ENCODE assay signal across 20 cellular contexts in genomic region chr10:119410361-119411116, GRCh38.
A peak's percentile ranks its signal among the peaks of the same experiment; 100 is the strongest.
DNase-seq lines count a peak whose midpoint lies in the region; ATAC-seq and TF ChIP-seq lines count a peak whose summit lies in the region.
"Had no signal": no experiment of that assay in that cellular context is flagged by ENCODE, and none has a peak within 500 bp of the region (broad histone marks: within the 10 kb centered on the region; RNA-seq: fewer than 3 reads in every experiment).

No MANE protein-coding gene starts in this region.

- H3K4me1 ChIP-seq in adrenal gland (replicated peaks in 1 of 2): peaks cover 10 to 35% of the 10 kb centered on the region in 2 donors
- H3K4me1 ChIP-seq in left ventricle myocardium inferior: peaks cover 99% of the 10 kb centered on the region
- peaks cover 20 to 73% (median 29%) of the 10 kb centered on the region in 4 donors for H3K4me1 ChIP-seq in stomach

- H3K27me3 ChIP-seq in adrenal gland (no peaks in the 10 kb centered on the region), left ventricle myocardium inferior (ENCODE audit: low read depth) (no peaks in the 10 kb centered on the region), stomach (no peaks in the 10 kb centered on the region)

- H3K27ac Mint-ChIP-seq in nephron: peak overlapping the region; percentile 93 to 96 (median 94)
- H3K27ac Mint-ChIP-seq: activated CD4-positive, alpha-beta T cell treated with anti-CD3 and anti-CD28 coated beads, Interleukin-2, amount 10 ng/mL, durations not matched to agents 24 days and 14 days had no signal

- 68 to 89% (median 85%) methylated on average over 4 to 9 of the region's 9 CpGs for WGBS in adrenal gland, 4 donors
- whole genome bisulfite sequencing in stomach, 5 donors: 73 to 93% (median 82%) methylated on average over 7 to 9 of the region's 9 CpGs

- no peak for TF ChIP-seq CTCF in adrenal gland (IDR thresholded peaks at IDR 0.05)
- TF ChIP-seq CTCF in left ventricle myocardium inferior (IDR thresholded peaks at IDR 0.05; ENCODE audit: borderline replicate concordance): no peak
- no peak for TF ChIP-seq CTCF in nephron (IDR thresholded peaks at IDR 0.05; ENCODE audit: unreplicated experiment in 3 of 3)
- TF ChIP-seq CTCF in stomach (IDR thresholded peaks at IDR 0.05): no peak

- H3K27ac ChIP-seq in adrenal gland: peak overlapping the region in 3 of 5 donors; percentile 33 to 87 (median 68)
- peak overlapping the region; percentile 89 for H3K27ac ChIP-seq in left ventricle myocardium inferior (replicated peaks)
- peak overlapping the region; percentile 20 to 88 (median 76) for H3K27ac ChIP-seq in stomach
- H3K27ac ChIP-seq: epithelial cell of prostate, KMS-11 had no signal

- ATAC-seq in HG02610 (IDR thresholded peaks at IDR 0.05; ENCODE audit: unreplicated experiment): no peak
- ATAC-seq: Panc1; stimulated activated naive CD8-positive, alpha-beta T cell treated with anti-CD3 and anti-CD28 coated beads, Interleukin-15, amount 100 ng/mL, for 72 hours had no signal

- DNase-seq in adrenal gland (no peak), left ventricle myocardium inferior (no peak), stomach (no peak), NCI-H2227 treated with DMSO at 0.1 percent for 48 hours (lab: John Stamatoyannopoulos, UW) (no peak), AG08396 (ENCODE audit: low spot score) (no peak), T-helper 9 cell (no peak)
- DNase-seq: activated CD4-positive, alpha-beta T cell treated with anti-CD3 and anti-CD28 coated beads, Interleukin-2, amount 10 ng/mL, durations not matched to agents 24 days and 14 days; activated CD8-positive, alpha-beta memory T cell treated with anti-CD3 and anti-CD28 coated beads, Interleukin-2, amount 50 U/mL, for 48 hours; activated gamma-delta T cell; anterior cingulate cortex; CD8-positive, alpha-beta memory T cell; DND-41; NCI-H1092 treated with DMSO at 0.1 percent for 48 hours; NCI-H2171; stimulated activated naive CD8-positive, alpha-beta T cell treated with anti-CD3 and anti-CD28 coated beads, Interleukin-15, amount 100 ng/mL, for 72 hours had no signal

- H3K9me3 Mint-ChIP-seq in nephron: no peaks in the 10 kb centered on the region
- H3K9me3 Mint-ChIP-seq: activated CD4-positive, alpha-beta T cell treated with anti-CD3 and anti-CD28 coated beads, Interleukin-2, amount 10 ng/mL, durations not matched to agents 24 days and 14 days; CD8-positive, alpha-beta memory T cell; stimulated activated naive CD8-positive, alpha-beta T cell treated with anti-CD3 and anti-CD28 coated beads, Interleukin-15, amount 100 ng/mL, for 72 hours had no signal

- no peaks in the 10 kb centered on the region for H3K9me3 ChIP-seq in adrenal gland (replicated peaks in 1 of 3)
- no peaks in the 10 kb centered on the region for H3K9me3 ChIP-seq in left ventricle myocardium inferior (replicated peaks)
- H3K9me3 ChIP-seq in stomach: no peaks in the 10 kb centered on the region

- TF ChIP-seq POLR2A in adrenal gland (IDR thresholded peaks at IDR 0.05) (no peak), stomach (IDR thresholded peaks at IDR 0.05) (no peak)

- H3K27me3 Mint-ChIP-seq in nephron (ENCODE audit: low read depth): peaks cover 10% of the 10 kb centered on the region
- H3K27me3 Mint-ChIP-seq: activated CD4-positive, alpha-beta T cell treated with anti-CD3 and anti-CD28 coated beads, Interleukin-2, amount 10 ng/mL, durations not matched to agents 24 days and 14 days; CD8-positive, alpha-beta memory T cell; stimulated activated naive CD8-positive, alpha-beta T cell treated with anti-CD3 and anti-CD28 coated beads, Interleukin-15, amount 100 ng/mL, for 72 hours had no signal

- TF ChIP-seq EP300 in stomach (IDR thresholded peaks at IDR 0.05): no peak

- peaks cover 62% of the 10 kb centered on the region for H3K4me1 Mint-ChIP-seq in nephron
- H3K4me1 Mint-ChIP-seq: activated CD4-positive, alpha-beta T cell treated with anti-CD3 and anti-CD28 coated beads, Interleukin-2, amount 10 ng/mL, durations not matched to agents 24 days and 14 days; stimulated activated naive CD8-positive, alpha-beta T cell treated with anti-CD3 and anti-CD28 coated beads, Interleukin-15, amount 100 ng/mL, for 72 hours had no signal

- H3K36me3 Mint-ChIP-seq in nephron (ENCODE audit: low read depth): no peaks in the 10 kb centered on the region

- H3K4me3 Mint-ChIP-seq in nephron: peak overlapping the region in 2 of 3 experiments; percentile 20 to 49
- H3K4me3 Mint-ChIP-seq: activated CD4-positive, alpha-beta T cell treated with anti-CD3 and anti-CD28 coated beads, Interleukin-2, amount 10 ng/mL, durations not matched to agents 24 days and 14 days; CD8-positive, alpha-beta memory T cell; stimulated activated naive CD8-positive, alpha-beta T cell treated with anti-CD3 and anti-CD28 coated beads, Interleukin-15, amount 100 ng/mL, for 72 hours had no signal

- H3K36me3 ChIP-seq in adrenal gland (replicated peaks in 1 of 2): no peaks in the 10 kb centered on the region
- no peaks in the 10 kb centered on the region for H3K36me3 ChIP-seq in left ventricle myocardium inferior
- H3K36me3 ChIP-seq in stomach: peaks cover 0 to 8% (median 0%) of the 10 kb centered on the region in 4 donors

- no peak overlapping the region for H3K4me3 ChIP-seq in adrenal gland
- no peak overlapping the region for H3K4me3 ChIP-seq in left ventricle myocardium inferior
- no peak overlapping the region for H3K4me3 ChIP-seq in stomach

- intact Hi-C loops in adrenal gland (cut with DNase I): no loop called here
- intact Hi-C loops in left ventricle myocardium inferior (cut with micrococcal nuclease): no loop called here
- intact Hi-C loops in stomach (cut with DNase I; ENCODE audit: low total_unique reads): loop anchor here (10.0 kb wide), 1 partner anchor 206 kb away; the partner anchor contains the start of gene GRK5
